In the genomic region with DNA sequence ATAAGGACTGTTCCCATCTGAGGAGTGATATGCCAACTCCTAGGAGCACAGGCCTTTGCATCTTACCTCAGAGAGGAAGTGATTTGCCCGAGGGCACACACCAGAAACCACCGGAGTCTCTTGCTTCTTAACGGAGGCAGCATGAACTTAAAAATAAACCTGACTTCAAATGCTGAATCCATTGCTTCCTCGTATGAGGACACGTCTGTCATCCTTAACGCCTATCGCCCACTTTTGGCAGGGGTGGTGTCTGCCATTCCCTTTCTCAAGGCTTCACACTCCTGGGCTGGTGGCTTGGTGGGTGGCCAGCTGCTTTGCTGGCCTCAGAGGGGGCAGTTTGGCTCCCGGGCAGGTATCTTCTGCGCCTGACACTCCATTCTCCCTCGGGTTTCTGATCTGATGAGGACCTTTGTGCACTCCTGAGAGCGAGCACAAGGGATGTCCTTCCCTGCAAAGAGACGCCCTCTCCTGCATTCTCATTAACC, we compare ENCODE assay signal across 15 cellular contexts. TPM values are rescaled to one million over a fixed set of nuclear protein-coding genes. Genes with fewer than 3 reads are reported as not detected.
DNase-seq lines count a peak whose midpoint lies in the region; ATAC-seq, FAIRE-seq and TF ChIP-seq lines count a peak whose summit lies in the region.
"Had no signal": no experiment of that assay in that cellular context is flagged by ENCODE, and none has a peak within 500 bp of the region (broad histone marks: within the 10 kb centered on the region; RNA-seq: fewer than 3 reads in every experiment).

No MANE protein-coding gene starts in this region.

- peaks cover 12% of the 10 kb centered on the region for H3K27me3 Mint-ChIP-seq in T-helper 1 cell treated with Interleukin-12 subunit alpha and Interleukin-12 subunit beta and Interleukin-4 antibody, amounts not matched to agents 30 μg/mL and 1 μg/mL, for 36 hours (ENCODE audit: low read depth)
- H3K27me3 Mint-ChIP-seq in astrocyte (ENCODE audit: low read depth, unreplicated experiment) (peaks cover 16% of the 10 kb centered on the region), osteocyte (ENCODE audit: unreplicated experiment) (peaks cover 17% of the 10 kb centered on the region)

- no peaks in the 10 kb centered on the region for H3K9me3 ChIP-seq in MM.1S (replicated peaks; ENCODE audit: insufficient read depth, low read length)
- no peaks in the 10 kb centered on the region for H3K9me3 ChIP-seq in astrocyte (ENCODE audit: insufficient read depth, low read depth, low read length)

- ATAC-seq in HG02938 (IDR thresholded peaks at IDR 0.05; ENCODE audit: unreplicated experiment) = no peak

- H2AFZ ChIP-seq in MM.1S (ENCODE audit: low read length) (peak overlapping the region; percentile 86; the same call in 1 of the 2 replicates), astrocyte (ENCODE audit: low read depth, low read length) (no peak overlapping the region)

- peaks cover 22% of the 10 kb centered on the region for H3K36me3 Mint-ChIP-seq in T-helper 1 cell treated with Interleukin-12 subunit alpha and Interleukin-12 subunit beta and Interleukin-4 antibody, amounts not matched to agents 30 μg/mL and 1 μg/mL, for 36 hours (ENCODE audit: low read depth)
- H3K36me3 Mint-ChIP-seq in astrocyte (ENCODE audit: low read depth, unreplicated experiment) = peaks cover 10% of the 10 kb centered on the region
- H3K36me3 Mint-ChIP-seq in osteocyte (ENCODE audit: unreplicated experiment) = peaks cover 10% of the 10 kb centered on the region

- no peak overlapping the region for H3K4me3 ChIP-seq in MM.1S (ENCODE audit: low read length)
- no peak overlapping the region for H3K4me3 ChIP-seq in astrocyte (ENCODE audit: insufficient read depth, low read depth, low read length)

- H4K20me1 ChIP-seq in MM.1S (ENCODE audit: insufficient read depth, low read length) (no peaks in the 10 kb centered on the region), astrocyte (ENCODE audit: insufficient read depth, low read length) (peaks cover 34% of the 10 kb centered on the region)

- H3K27ac ChIP-seq in MM.1S (ENCODE audit: low read length) = no peak overlapping the region
- H3K27ac ChIP-seq in astrocyte (ENCODE audit: low read depth, low read length) = no peak overlapping the region

- H3F3A ChIP-seq in MM.1S (ENCODE audit: insufficient read depth, low read length) = 0 out of 2 replicates have a peak, but pooled peaks cover 11% of the 10 kb centered on the region

- H3K4me2 ChIP-seq in MM.1S (ENCODE audit: low read depth, low read length) (no peak overlapping the region), astrocyte (ENCODE audit: low read length) (no peak overlapping the region)

- no peaks in the 10 kb centered on the region for H3K9me3 Mint-ChIP-seq in T-helper 1 cell treated with Interleukin-12 subunit alpha and Interleukin-12 subunit beta and Interleukin-4 antibody, amounts not matched to agents 30 μg/mL and 1 μg/mL, for 36 hours
- no peaks in the 10 kb centered on the region for H3K9me3 Mint-ChIP-seq in astrocyte (ENCODE audit: unreplicated experiment)
- no peaks in the 10 kb centered on the region for H3K9me3 Mint-ChIP-seq in osteocyte (ENCODE audit: unreplicated experiment)

- peaks cover 25% of the 10 kb centered on the region for H3K79me2 ChIP-seq in MM.1S (ENCODE audit: low read length)
- peaks cover 26% of the 10 kb centered on the region for H3K79me2 ChIP-seq in astrocyte (ENCODE audit: insufficient read depth, low read length)

- no peak for DNase-seq in T-helper 1 cell
- DNase-seq in MM.1S = no peak
- no peak for DNase-seq in astrocyte (ENCODE audit: low read depth)
- DNase-seq in osteocyte (ENCODE audit: extremely low spot score, unreplicated experiment) = no peak
- no peak for DNase-seq in NCI-H187 (lab: John Stamatoyannopoulos, UW)
- no peak for DNase-seq in pons (ENCODE audit: low spot score)
- DNase-seq: activated CD4-positive, CD25-positive, alpha-beta regulatory T cell; amniotic stem cell; midbrain; NCI-H2081 treated with DMSO at 0.1 percent for 48 hours; RPMI8226 had no signal

- no peaks in the 10 kb centered on the region for H3K27me3 ChIP-seq in MM.1S (replicated peaks; ENCODE audit: insufficient read depth, low read length)
- H3K27me3 ChIP-seq in astrocyte (ENCODE audit: insufficient read depth, low read length) = peaks cover 6% of the 10 kb centered on the region

- peaks cover 14% of the 10 kb centered on the region for H3K4me1 Mint-ChIP-seq in T-helper 1 cell treated with Interleukin-12 subunit alpha and Interleukin-12 subunit beta and Interleukin-4 antibody, amounts not matched to agents 30 μg/mL and 1 μg/mL, for 36 hours (ENCODE audit: low read depth)
- peaks cover 6% of the 10 kb centered on the region for H3K4me1 Mint-ChIP-seq in astrocyte (ENCODE audit: low read depth, unreplicated experiment)
- H3K4me1 Mint-ChIP-seq in osteocyte (ENCODE audit: unreplicated experiment) = peaks cover 14% of the 10 kb centered on the region

- H3K36me3 ChIP-seq in MM.1S (replicated peaks; ENCODE audit: insufficient read depth, low read length) = peaks cover 10% of the 10 kb centered on the region; the same call in 1 of the 2 replicates
- peaks cover 5% of the 10 kb centered on the region for H3K36me3 ChIP-seq in astrocyte (ENCODE audit: insufficient read depth, low read length)

- FAIRE-seq in astrocyte (lab: Jason Lieb, UNC) = no peak
- FAIRE-seq: HTR-8/SVneo had no signal

- H3K27ac Mint-ChIP-seq in T-helper 1 cell treated with Interleukin-12 subunit alpha and Interleukin-12 subunit beta and Interleukin-4 antibody, amounts not matched to agents 30 μg/mL and 1 μg/mL, for 36 hours = peak overlapping the region; percentile 59
- peak overlapping the region; percentile 66 for H3K27ac Mint-ChIP-seq in astrocyte (ENCODE audit: unreplicated experiment)
- peak overlapping the region; percentile 74 for H3K27ac Mint-ChIP-seq in osteocyte (ENCODE audit: unreplicated experiment)

- peak overlapping the region; percentile 97 for H3K4me3 Mint-ChIP-seq in T-helper 1 cell treated with Interleukin-12 subunit alpha and Interleukin-12 subunit beta and Interleukin-4 antibody, amounts not matched to agents 30 μg/mL and 1 μg/mL, for 36 hours
- H3K4me3 Mint-ChIP-seq in astrocyte (ENCODE audit: unreplicated experiment) (peak overlapping the region; percentile 93), osteocyte (ENCODE audit: unreplicated experiment) (peak overlapping the region; percentile 94)

- H3K4me1 ChIP-seq in MM.1S (ENCODE audit: low read length) = no peaks in the 10 kb centered on the region
- peaks cover 9% of the 10 kb centered on the region for H3K4me1 ChIP-seq in astrocyte (ENCODE audit: insufficient read depth, low read length)

- H3K9me2 ChIP-seq in MM.1S (replicated peaks; ENCODE audit: insufficient read depth, low read length) = no peaks in the 10 kb centered on the region

- no peak for TF ChIP-seq CTCF in MM.1S (IDR thresholded peaks at IDR 0.05; ENCODE audit: low read length)
- TF ChIP-seq CTCF in astrocyte (IDR thresholded peaks at IDR 0.05; ENCODE audit: insufficient read depth, low read depth, low read length) = no peak
- no peak for TF ChIP-seq CTCF in osteocyte (IDR thresholded peaks at IDR 0.05)

- H3K9ac ChIP-seq in MM.1S (ENCODE audit: low read length) (no peak overlapping the region), astrocyte (ENCODE audit: low read length) (no peak overlapping the region)

RNA-seq across cellular contexts. Expression of gene PREB, which starts 1.1 kb away (rescaled TPM):
- total RNA-seq in astrocyte (48.9 and 49.2 TPM in 2 replicates), osteocyte (42.7 and 46.3 TPM in 2 replicates)

RNA-seq across cellular contexts. Expression of gene PRR30, which starts 3.7 kb away (rescaled TPM):
- not detected in 2 replicates for total RNA-seq in astrocyte
- total RNA-seq in osteocyte = not detected in 2 replicates
- total RNA-seq: A172 had no signal

RNA-seq across cellular contexts. Expression of gene ABHD1, which starts 11.9 kb away (rescaled TPM):
- total RNA-seq in astrocyte (not detected in 2 replicates), osteocyte (0.48 TPM in 1 of 2 replicates, not detected in the other)

RNA-seq across cellular contexts. Expression of gene TCF23, which starts 13.3 kb away (rescaled TPM):
- total RNA-seq in astrocyte = not detected in 2 replicates
- total RNA-seq in osteocyte = not detected in 2 replicates
- total RNA-seq: A172 had no signal

RNA-seq across cellular contexts. Expression of gene CGREF1, which starts 16.6 kb away (rescaled TPM):
- total RNA-seq in astrocyte (1.8 and 3.0 TPM in 2 replicates), osteocyte (1.2 and 1.9 TPM in 2 replicates)
